ENCODE assay signal across 8 cellular contexts in the genomic region with DNA sequence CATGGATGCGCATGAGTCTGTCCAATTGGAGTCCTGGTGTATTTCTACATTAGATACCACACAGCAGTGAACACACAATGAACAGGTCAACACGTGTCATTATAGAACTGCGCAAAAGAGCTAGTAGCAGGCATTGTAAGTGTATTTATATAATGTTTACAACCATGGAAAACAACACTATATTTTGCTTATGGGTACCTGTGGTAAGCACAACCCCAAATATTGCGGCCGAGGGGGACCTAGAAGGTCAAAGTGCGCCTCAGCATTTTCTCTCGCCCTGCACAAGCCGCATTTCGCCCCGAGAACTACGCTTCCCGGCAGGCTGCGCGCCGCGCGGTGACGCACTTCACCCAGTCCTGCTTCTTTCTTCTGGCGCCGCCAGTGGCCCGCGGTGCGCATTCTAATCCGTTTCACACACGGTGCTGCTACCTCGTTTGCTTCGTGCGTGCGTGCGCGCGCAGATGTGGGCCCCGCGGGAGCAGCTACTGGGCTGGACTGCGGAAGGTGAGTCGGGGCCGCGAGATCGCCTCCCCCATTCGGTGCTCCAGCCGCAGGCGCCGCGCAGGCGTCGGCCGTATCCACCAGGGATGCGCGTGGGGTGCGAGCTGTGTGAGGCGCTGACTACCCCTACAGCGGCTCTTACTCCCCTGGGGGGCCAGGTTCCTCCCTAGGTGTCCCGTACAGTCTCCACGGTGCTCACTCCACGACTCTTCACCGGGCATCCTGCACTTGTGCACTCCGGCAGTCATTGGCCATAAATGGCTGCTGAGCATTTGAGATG. TPM values are rescaled to one million over a fixed set of nuclear protein-coding genes. Genes with fewer than 3 reads are reported as not detected.
DNase-seq lines count a peak whose midpoint lies in the region; ATAC-seq, FAIRE-seq and TF ChIP-seq lines count a peak whose summit lies in the region.

A gene (plus strand): TSS at position 394 of the 781 bp plus-strand sequence. CDS start 68 bp downstream, at position 462.

- peak within 1 kb of the TSS; percentile 85 for H3K4me3 Mint-ChIP-seq in Caco-2 (ENCODE audit: unreplicated experiment)
- H3K4me3 Mint-ChIP-seq in activated CD8-positive, alpha-beta memory T cell treated with anti-CD3 and anti-CD28 coated beads, Interleukin-2, amount 10 ng/mL, durations not matched to agents 7 days and 5 days, result peak within 1 kb of the TSS; percentile 87

- no peaks in the 10 kb centered on the region for H3K36me3 ChIP-seq in Caco-2 (ENCODE audit: control insufficient read depth, insufficient read depth, low read length)

- peak; percentile 21 for FAIRE-seq in endometrium (lab: Jason Lieb, UNC)

- no peaks in the 10 kb centered on the region for H3K9me3 ChIP-seq in Caco-2

- TF ChIP-seq CTCF in Caco-2 (IDR thresholded peaks at IDR 0.05; ENCODE audit: insufficient read depth in 1 of 2, low read depth in 1 of 2, low read length in 1 of 2, severe bottlenecking in 1 of 2, unreplicated experiment in 1 of 2), result peak in 1 of 2 experiments; percentile 40

- peaks cover 15% of the 10 kb centered on the region for H3K4me1 ChIP-seq in Caco-2

- peaks cover 9% of the 10 kb centered on the region for H3K36me3 Mint-ChIP-seq in Caco-2 (ENCODE audit: insufficient read depth, unreplicated experiment)
- peaks cover 6% of the 10 kb centered on the region for H3K36me3 Mint-ChIP-seq in activated CD8-positive, alpha-beta memory T cell treated with anti-CD3 and anti-CD28 coated beads, Interleukin-2, amount 10 ng/mL, durations not matched to agents 7 days and 5 days

- no peaks in the 10 kb centered on the region for H3K9me3 Mint-ChIP-seq in Caco-2 (ENCODE audit: unreplicated experiment)
- no peaks in the 10 kb centered on the region for H3K9me3 Mint-ChIP-seq in activated CD8-positive, alpha-beta memory T cell treated with anti-CD3 and anti-CD28 coated beads, Interleukin-2, amount 10 ng/mL, durations not matched to agents 7 days and 5 days (ENCODE audit: low read depth)

- H3K27ac Mint-ChIP-seq in Caco-2 (ENCODE audit: unreplicated experiment), result peak within 1 kb of the TSS; percentile 77
- H3K27ac Mint-ChIP-seq in activated CD8-positive, alpha-beta memory T cell treated with anti-CD3 and anti-CD28 coated beads, Interleukin-2, amount 10 ng/mL, durations not matched to agents 7 days and 5 days, result peak within 1 kb of the TSS; percentile 92

- peak within 1 kb of the TSS; percentile 58 for H3K4me3 ChIP-seq in Caco-2 (ENCODE audit: low read depth, low read length)

- POLR2A ChIA-PET in Caco-2 (lab: Charles Lee), result interaction anchor here (1.5 to 1.6 kb wide), 2 partner anchors 28 to 199 kb away, joined by 4 to 12 read pairs; a partner anchor contains a TSS

- CTCF ChIA-PET in Caco-2 (lab: Charles Lee), result interaction anchor here (0.6 to 2.5 kb wide), 6 partner anchors 33 to 443 kb away, joined by 3 to 21 read pairs (median 4); no protein-coding TSS in a partner anchor
- CTCF ChIA-PET in activated CD8-positive, alpha-beta memory T cell treated with anti-CD3 and anti-CD28 coated beads, Interleukin-2, amount 10 ng/mL, durations not matched to agents 7 days and 5 days (lab: Charles Lee), result interaction anchor here (0.6 to 2.5 kb wide), 12 partner anchors 10 to 309 kb away, joined by 3 to 27 read pairs (median 4); a partner anchor contains a TSS

- H3K27me3 Mint-ChIP-seq in Caco-2 (ENCODE audit: insufficient read depth, unreplicated experiment), result no peaks in the 10 kb centered on the region
- H3K27me3 Mint-ChIP-seq in activated CD8-positive, alpha-beta memory T cell treated with anti-CD3 and anti-CD28 coated beads, Interleukin-2, amount 10 ng/mL, durations not matched to agents 7 days and 5 days, result no peaks in the 10 kb centered on the region

- intact Hi-C loops in Caco-2 (cut with micrococcal nuclease; ENCODE audit: unreplicated experiment), result loop anchor here (1.0 kb wide), 1 partner anchor 9 kb away; no protein-coding TSS in a partner anchor

- BruUV-seq in Caco-2 (replicated peaks; lab: Mats Ljungman, UMichigan), result TSS peak; percentile 59

- no peaks in the 10 kb centered on the region for H3K4me1 Mint-ChIP-seq in Caco-2 (ENCODE audit: low read depth, unreplicated experiment)
- H3K4me1 Mint-ChIP-seq in activated CD8-positive, alpha-beta memory T cell treated with anti-CD3 and anti-CD28 coated beads, Interleukin-2, amount 10 ng/mL, durations not matched to agents 7 days and 5 days, result peaks cover 34% of the 10 kb centered on the region

- ATAC-seq in GM21360 (IDR thresholded peaks at IDR 0.05; ENCODE audit: unreplicated experiment), result peak; percentile 82
- peak; percentile 99 for ATAC-seq in activated CD8-positive, alpha-beta memory T cell treated with anti-CD3 and anti-CD28 coated beads, Interleukin-2, amount 10 ng/mL, durations not matched to agents 7 days and 5 days

- DNase-seq in Caco-2, result peak; percentile 94 to 95
- peak; percentile 89 for DNase-seq in HT1080 (ENCODE audit: low read depth)
- DNase-seq in NOMO-1 treated with dmso at 0.1 percent for 144 hours (lab: John Stamatoyannopoulos, UW; ENCODE audit: unreplicated experiment), result peak; percentile 92
- peak; percentile 98 for DNase-seq in activated CD8-positive, alpha-beta memory T cell treated with anti-CD3 and anti-CD28 coated beads, Interleukin-2, amount 10 ng/mL, durations not matched to agents 7 days and 5 days
- peak; percentile 90 for DNase-seq in midbrain (lab: John Stamatoyannopoulos, UW)
- DNase-seq in stimulated activated CD8-positive, alpha-beta memory T cell treated with anti-CD3 and anti-CD28 coated beads, Interleukin-2, amount 100 ng/mL, for 48 hours (ENCODE audit: low read depth in 2 of 2), result peak; percentile 91 to 97

- H3K27me3 ChIP-seq in Caco-2 (replicated peaks; ENCODE audit: control insufficient read depth, insufficient read depth, low read length), result no peaks in the 10 kb centered on the region

RNA-seq across cellular contexts. Expression of the gene that starts here (rescaled TPM):
- total RNA-seq in Caco-2 (2022), result 9.7 and 10.9 TPM in 2 replicates
- 5.8 and 7.2 TPM in 2 replicates for total RNA-seq in HT1080 (2014; rRNA removed; shearing (Covaris generic))
- 4.1 and 4.2 TPM in 2 replicates for polyA plus RNA-seq in HT1080 (2015; cell fraction: cytosol; rRNA removed)
- 31.2 and 36.4 TPM in 2 replicates for polyA plus RNA-seq in HT1080 (2015; cell fraction: nucleus; rRNA removed)
- 10 to 100 TPM; 25.3 to 36.3 TPM for total RNA-seq in activated CD8-positive, alpha-beta memory T cell treated with anti-CD3 and anti-CD28 coated beads, Interleukin-2, amount 10 ng/mL, durations not matched to agents 7 days and 5 days

Comparison
In these comparisons a context has a peak if more than half of its experiments do, and no peak if none do; other contexts are left out.
1. Peak in every context shown above with its lines: DNase-seq, ATAC-seq and H3K4me3 ChIP-seq.